In the genomic region with DNA sequence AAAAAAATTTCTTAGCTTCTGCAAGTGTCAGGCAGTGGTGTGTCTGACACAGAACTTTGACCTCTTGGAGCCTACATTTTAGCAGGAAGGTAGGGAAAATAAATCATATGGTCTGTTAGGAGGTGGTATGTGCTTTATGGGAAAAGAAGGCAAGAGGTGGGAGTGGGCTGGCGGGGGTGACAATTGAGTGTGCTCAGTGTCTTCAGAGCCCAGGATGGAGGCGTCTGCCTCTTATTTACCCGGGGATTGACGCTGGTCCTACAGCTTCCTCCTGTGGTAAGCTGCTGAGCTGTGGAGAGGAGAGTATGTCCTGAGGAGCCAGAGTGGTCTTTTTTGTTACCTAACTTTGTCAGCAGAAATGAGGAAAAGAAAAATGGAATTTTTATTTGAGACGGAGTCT, we compare ENCODE assay signal across 21 cellular contexts. TPM values are rescaled to one million over a fixed set of nuclear protein-coding genes. Genes with fewer than 3 reads are reported as not detected.
DNase-seq lines count a peak whose midpoint lies in the region; ATAC-seq and TF ChIP-seq lines count a peak whose summit lies in the region.
"Had no signal": no experiment of that assay in that cellular context is flagged by ENCODE, and none has a peak within 500 bp of the region (broad histone marks: within the 10 kb centered on the region; RNA-seq: fewer than 3 reads in every experiment).

No MANE protein-coding gene starts in this region.

- H3K9me3 Mint-ChIP-seq in dendritic cell treated with granulocyte-macrophage colony-stimulating factor and Interleukin-4, amounts not matched to agents 40 ng/mL and 50 ng/mL, for 4 days, result no peaks in the 10 kb centered on the region
- peaks cover 6% of the 10 kb centered on the region for H3K9me3 Mint-ChIP-seq in glutamatergic neuron (ENCODE audit: unreplicated experiment)
- H3K9me3 Mint-ChIP-seq: HFFc6 had no signal

- peaks cover 21% of the 10 kb centered on the region for H3F3A ChIP-seq in smooth muscle cell (ENCODE audit: low read depth)

- CTCF ChIA-PET in Panc1 (lab: Charles Lee), result no interaction called here

- H3K36me3 Mint-ChIP-seq in dendritic cell treated with granulocyte-macrophage colony-stimulating factor and Interleukin-4, amounts not matched to agents 40 ng/mL and 50 ng/mL, for 4 days (ENCODE audit: low read depth), result peaks cover 82% of the 10 kb centered on the region
- H3K36me3 Mint-ChIP-seq in glutamatergic neuron (ENCODE audit: unreplicated experiment), result no peaks in the 10 kb centered on the region

- POLR2A ChIA-PET in Panc1 (lab: Charles Lee), result no interaction called here

- in situ Hi-C loops in Panc1 (cut with HindIII; ENCODE audit: low pct_unique_long_range_greater_than_20kb, low sequenced_read_pairs), result no loop called here
- in situ Hi-C loops in GM13977 (cut with MboI; ENCODE audit: low pct_unique_long_range_greater_than_20kb, low sequenced_read_pairs, unreplicated experiment), result no loop called here

- H3K79me2 ChIP-seq in smooth muscle cell (ENCODE audit: low read depth), result peaks cover 98% of the 10 kb centered on the region

- peak overlapping the region; percentile 58 for H3K4me3 Mint-ChIP-seq in dendritic cell treated with granulocyte-macrophage colony-stimulating factor and Interleukin-4, amounts not matched to agents 40 ng/mL and 50 ng/mL, for 4 days
- no peak overlapping the region for H3K4me3 Mint-ChIP-seq in glutamatergic neuron (ENCODE audit: unreplicated experiment)
- H3K4me3 Mint-ChIP-seq: HFFc6 had no signal

- H3K27me3 ChIP-seq in Panc1 (ENCODE audit: control insufficient read depth, insufficient read depth, low read length) (no peaks in the 10 kb centered on the region), smooth muscle cell (ENCODE audit: low read depth) (no peaks in the 10 kb centered on the region)
- H3K27me3 ChIP-seq: Peyer's patch, SJSA1 had no signal

- TF ChIP-seq CTCF in Panc1 (IDR thresholded peaks at IDR 0.05) (no peak), smooth muscle cell (IDR thresholded peaks at IDR 0.05; ENCODE audit: borderline replicate concordance, insufficient read depth, poor library complexity, severe bottlenecking) (no peak), glutamatergic neuron (IDR thresholded peaks at IDR 0.05; ENCODE audit: partially characterized antibody, unreplicated experiment) (no peak), GM13977 (IDR thresholded peaks at IDR 0.05; ENCODE audit: extremely low read depth, insufficient read depth, missing control alignments) (no peak)

- H4K20me1 ChIP-seq in smooth muscle cell (ENCODE audit: low read depth), result peaks cover 99% of the 10 kb centered on the region

- peak overlapping the region; percentile 85 for H3K27ac Mint-ChIP-seq in dendritic cell treated with granulocyte-macrophage colony-stimulating factor and Interleukin-4, amounts not matched to agents 40 ng/mL and 50 ng/mL, for 4 days
- H3K27ac Mint-ChIP-seq in glutamatergic neuron (ENCODE audit: unreplicated experiment), result no peak overlapping the region
- H3K27ac Mint-ChIP-seq: HFFc6 had no signal

- H3K4me3 ChIP-seq in Panc1 (ENCODE audit: low read depth in 2 of 2, low read length in 2 of 2) (no peak overlapping the region), smooth muscle cell (no peak overlapping the region)
- H3K4me3 ChIP-seq: Peyer's patch, SJSA1 had no signal

- 68% methylated on average over 5 of the region's 5 CpGs for WGBS in smooth muscle cell (ENCODE audit: low lambda C conversion rate)

- H3K4me1 Mint-ChIP-seq in dendritic cell treated with granulocyte-macrophage colony-stimulating factor and Interleukin-4, amounts not matched to agents 40 ng/mL and 50 ng/mL, for 4 days (ENCODE audit: low read depth), result peaks cover 81% of the 10 kb centered on the region
- H3K4me1 Mint-ChIP-seq in glutamatergic neuron (ENCODE audit: low read depth, unreplicated experiment), result peaks cover 5% of the 10 kb centered on the region

- intact Hi-C loops in Panc1 (cut with micrococcal nuclease; ENCODE audit: unreplicated experiment), result loop anchor here (10.0 kb wide), 1 partner anchor 58 kb away; no protein-coding TSS in a partner anchor
- intact Hi-C loops in dendritic cell treated with granulocyte-macrophage colony-stimulating factor and Interleukin-4, amounts not matched to agents 40 ng/mL and 50 ng/mL, for 4 days (cut with micrococcal nuclease), result loop anchor here (10.0 kb wide), 1 partner anchor 808 kb away; the partner anchor contains the start of gene NAPG

- H2AFZ ChIP-seq in smooth muscle cell (ENCODE audit: low read depth), result no peak overlapping the region

- no peaks in the 10 kb centered on the region for H3K9me3 ChIP-seq in Panc1 (ENCODE audit: control insufficient read depth, insufficient read depth, low read depth, low read length)
- H3K9me3 ChIP-seq in smooth muscle cell (replicated peaks; ENCODE audit: low read depth), result no peaks in the 10 kb centered on the region
- H3K9me3 ChIP-seq: Peyer's patch had no signal

- no peak for ATAC-seq in Panc1
- ATAC-seq in GM21367 (IDR thresholded peaks at IDR 0.05; ENCODE audit: unreplicated experiment), result no peak

- peak overlapping the region; percentile 62 for H3K27ac ChIP-seq in Panc1 (ENCODE audit: low read length)
- peak overlapping the region; percentile 46 for H3K27ac ChIP-seq in smooth muscle cell (ENCODE audit: low read depth)
- H3K27ac ChIP-seq: C4-2B, Peyer's patch, SJSA1 had no signal

- no peak overlapping the region for H3K4me2 ChIP-seq in smooth muscle cell

- peak; percentile 45 for DNase-seq in CD1c-positive myeloid dendritic cell (ENCODE audit: extremely low spot score)
- no peak for DNase-seq in Panc1 (ENCODE audit: low read depth, low spot score)
- DNase-seq in smooth muscle cell (lab: John Stamatoyannopoulos, UW; ENCODE audit: unreplicated experiment), result no peak
- no peak for DNase-seq in glutamatergic neuron
- no peak for DNase-seq in GM13977 (ENCODE audit: low spot score)
- DNase-seq: ACHN, DMS 273 treated with DMSO at 0.1 percent for 48 hours, HFFc6, IMR-90, Karpas-422, NCI-H1092, NCI-H146, NCI-H2081, NCI-H2171 treated with DMSO at 0.1 percent for 48 hours, NCI-H446 treated with DMSO at 0.1 percent for 48 hours, NCI-H69 had no signal

- H3K27me3 Mint-ChIP-seq in dendritic cell treated with granulocyte-macrophage colony-stimulating factor and Interleukin-4, amounts not matched to agents 40 ng/mL and 50 ng/mL, for 4 days, result no peaks in the 10 kb centered on the region
- no peaks in the 10 kb centered on the region for H3K27me3 Mint-ChIP-seq in glutamatergic neuron (ENCODE audit: unreplicated experiment)

- peaks cover 77% of the 10 kb centered on the region for H3K4me1 ChIP-seq in Panc1 (ENCODE audit: control insufficient read depth, insufficient read depth, low read length)
- peaks cover 4% of the 10 kb centered on the region for H3K4me1 ChIP-seq in smooth muscle cell (ENCODE audit: low read depth)
- H3K4me1 ChIP-seq: Peyer's patch had no signal

- no peak overlapping the region for H3K9ac ChIP-seq in smooth muscle cell (ENCODE audit: low read depth)

- no TSS peak for BruUV-seq in Panc1 (replicated peaks; lab: Mats Ljungman, UMichigan)

- H3K36me3 ChIP-seq in Panc1 (ENCODE audit: control insufficient read depth, insufficient read depth, low read length) (no peaks in the 10 kb centered on the region), smooth muscle cell (ENCODE audit: low read depth) (no peaks in the 10 kb centered on the region)
- H3K36me3 ChIP-seq: Peyer's patch had no signal

RNA-seq across cellular contexts. Expression of gene RAB31, which starts 8.3 kb away (rescaled TPM):
- 118 TPM for total RNA-seq in Panc1 (2021; ENCODE audit: unreplicated experiment)
- polyA plus RNA-seq in Panc1 (2012; ENCODE audit: insufficient read length), result 112 TPM
- total RNA-seq in smooth muscle cell, result 116 and 123 TPM in 2 replicates
- polyA plus RNA-seq in smooth muscle cell, result 389 and 414 TPM in 2 replicates
- total RNA-seq in glutamatergic neuron (ENCODE audit: unreplicated experiment), result 4.1 TPM

Comparison
In these comparisons a context has a peak if more than half of its experiments do, and no peak if none do; other contexts are left out.
1. RNA of gene RAB31, which starts 8.3 kb away (total RNA-seq): 118 TPM in Panc1 (single experiment) and 116 to 123 TPM in smooth muscle cell; 4.1 TPM in glutamatergic neuron (single experiment); every median in the first group is over 10 times any median in the second.